Comparison of ENCODE assay signal across 8 cellular contexts in the genomic region with DNA sequence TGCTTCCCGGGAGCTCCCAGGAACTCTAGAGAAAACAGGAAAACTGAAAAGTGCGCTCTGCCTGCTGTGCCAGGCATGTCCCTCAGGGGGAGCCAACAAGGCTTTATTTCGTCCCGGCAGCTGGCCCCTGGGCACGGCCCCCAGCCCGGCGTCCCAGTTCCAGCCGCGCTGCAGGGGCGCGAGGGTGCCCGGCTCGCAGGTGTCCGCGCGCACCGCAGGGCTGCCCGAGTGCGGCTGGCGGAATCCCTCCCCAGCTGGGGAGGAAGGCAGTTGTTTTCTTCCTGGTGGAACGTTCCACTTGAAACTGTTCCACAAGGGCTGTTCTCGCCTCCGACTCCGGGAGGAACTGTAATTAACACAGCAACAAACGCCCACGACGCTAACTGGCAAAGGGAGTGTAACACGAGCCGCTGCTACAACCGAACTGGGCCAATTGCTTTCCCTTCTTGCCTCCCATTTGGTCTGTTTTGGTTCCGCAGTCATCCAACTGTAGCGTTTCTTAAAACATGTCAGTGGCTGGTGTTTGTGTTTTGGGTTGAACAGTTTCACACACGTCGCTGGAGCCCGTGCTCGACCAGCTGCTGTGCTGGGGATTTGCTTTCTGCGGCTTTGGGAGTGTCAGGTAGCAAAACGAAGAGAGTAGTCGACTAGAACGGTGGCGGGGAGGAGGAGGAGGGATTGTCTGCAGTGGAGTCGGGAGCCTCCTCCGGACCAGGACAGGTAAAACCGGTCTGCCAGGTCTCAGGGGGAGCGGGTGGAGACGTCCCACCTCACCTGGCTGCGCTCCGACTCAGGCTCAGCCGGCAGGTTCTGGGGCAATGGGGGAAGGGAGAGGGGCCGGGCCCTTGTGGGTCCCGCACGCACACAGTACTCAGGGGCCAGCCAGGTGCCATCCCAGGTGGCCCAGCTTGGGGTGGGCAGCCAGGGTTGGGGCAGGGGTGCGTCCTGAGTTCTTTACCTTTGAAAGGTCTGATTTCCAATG.
DNase-seq lines count a peak whose midpoint lies in the region; ATAC-seq and TF ChIP-seq lines count a peak whose summit lies in the region.

No MANE protein-coding gene starts in this region.

- H3K27ac ChIP-seq in HCT116 (ENCODE audit: low read depth, low read length) (peak overlapping the region; percentile 87), RWPE2 (ENCODE audit: poor library complexity, severe bottlenecking) (peak overlapping the region; percentile 43), brain microvascular endothelial cell (no peak overlapping the region), iPS DF 6.9 (ENCODE audit: low read length) (no peak overlapping the region)

- H3K9me3 ChIP-seq in HCT116 (ENCODE audit: control insufficient read depth in 1 of 2, insufficient read depth in 1 of 2, low read depth in 1 of 2, low read length in 2 of 2) (no peaks in the 10 kb centered on the region), RWPE2 (ENCODE audit: severe bottlenecking) (no peaks in the 10 kb centered on the region), iPS DF 6.9 (ENCODE audit: control insufficient read depth, insufficient read depth, low read length) (no peaks in the 10 kb centered on the region)

- H3K4me3 ChIP-seq in HCT116 (replicated peaks in 1 of 2; ENCODE audit: low read depth in 1 of 2, low read length in 2 of 2), result peak overlapping the region; percentile 60 to 74
- peak overlapping the region; percentile 45 for H3K4me3 ChIP-seq in RWPE2 (ENCODE audit: severe bottlenecking)
- H3K4me3 ChIP-seq in brain microvascular endothelial cell (ENCODE audit: low read depth, low read length), result peak overlapping the region; percentile 56
- peak overlapping the region; percentile 74; the same call in 1 of the 2 replicates for H3K4me3 ChIP-seq in iPS DF 6.9 (ENCODE audit: low read length)

- peak; percentile 71 for TF ChIP-seq RAD21 in HCT116 (IDR thresholded peaks at IDR 0.05; ENCODE audit: low read depth)

- no TSS peak for BruUV-seq in HCT116 (replicated peaks; lab: Mats Ljungman, UMichigan)

- DNase-seq in Right ventricle myocardium inferior (ENCODE audit: missing footprints), result peak; percentile 73
- DNase-seq in cardiac septum (ENCODE audit: low spot score), result no peak
- peak; percentile 76 for DNase-seq in HCT116 (ENCODE audit: low read depth, low spot score)
- DNase-seq in LoVo (ENCODE audit: low spot score), result peak; percentile 88
- DNase-seq in RWPE2 (ENCODE audit: low spot score), result peak; percentile 95
- DNase-seq in brain microvascular endothelial cell, result peak; percentile 28
- DNase-seq in iPS DF 6.9 (ENCODE audit: low read depth, low spot score), result peak; percentile 91
- peak; percentile 69 for DNase-seq in renal cortical epithelial cell (ENCODE audit: low read depth)

- in situ Hi-C loops in brain microvascular endothelial cell (cut with HindIII; ENCODE audit: low pct_ligation_motif_present, low sequenced_read_pairs), result no loop called here

- intact Hi-C loops in Right ventricle myocardium inferior (cut with DNase I) (loop anchor here (5.0 kb wide), 1 partner anchor 132 kb away; a partner anchor contains a TSS), cardiac septum (cut with DNase I) (loop anchor here (5.0 kb wide), 2 partner anchors 127 to 257 kb away; no protein-coding TSS in a partner anchor), HCT116 (cut with micrococcal nuclease) (loop anchor here (2.0 to 5.0 kb wide), 2 partner anchors 132 to 202 kb away; a partner anchor contains a TSS)

- no peaks in the 10 kb centered on the region for H3K36me3 ChIP-seq in HCT116 (ENCODE audit: control insufficient read depth in 1 of 2, insufficient read depth in 2 of 2, low read length in 2 of 2)
- H3K36me3 ChIP-seq in RWPE2 (ENCODE audit: low read depth), result no peaks in the 10 kb centered on the region
- no peaks in the 10 kb centered on the region for H3K36me3 ChIP-seq in brain microvascular endothelial cell (replicated peaks)
- H3K36me3 ChIP-seq in iPS DF 6.9 (ENCODE audit: control insufficient read depth, insufficient read depth, low read length), result no peaks in the 10 kb centered on the region

- no peak for TF ChIP-seq POLR2A in HCT116 (IDR thresholded peaks at IDR 0.05; ENCODE audit: borderline replicate concordance, extremely low read depth, insufficient read depth, insufficient read length)

- no peaks in the 10 kb centered on the region for H3K9me2 ChIP-seq in HCT116 (ENCODE audit: insufficient read depth)

- H4K20me1 ChIP-seq in HCT116 (ENCODE audit: insufficient read depth), result no peaks in the 10 kb centered on the region

- RAD21 ChIA-PET in HCT116 (lab: Charles Lee; ENCODE audit: low non-redundant PET in 1 of 2, low total read pairs in 2 of 2, uncharacterized antibody in 2 of 2, unreplicated experiment in 2 of 2), result interaction anchor here in 1 of 2 experiments (0.6 kb wide), 1 partner anchor 50 kb away, joined by 5 read pairs; no protein-coding TSS in a partner anchor

- peak overlapping the region; percentile 99 for H3K4me2 ChIP-seq in HCT116 (ENCODE audit: low read length)

- H3K27me3 ChIP-seq in HCT116 (ENCODE audit: insufficient read depth, low read length) (no peaks in the 10 kb centered on the region), RWPE2 (ENCODE audit: insufficient read depth, poor library complexity, severe bottlenecking) (no peaks in the 10 kb centered on the region), brain microvascular endothelial cell (replicated peaks) (peaks cover 9% of the 10 kb centered on the region), iPS DF 6.9 (ENCODE audit: control insufficient read depth, insufficient read depth, low read length) (no peaks in the 10 kb centered on the region)

- peaks cover 13 to 24% of the 10 kb centered on the region in 2 experiments for H3K4me1 ChIP-seq in HCT116 (ENCODE audit: control insufficient read depth in 1 of 2, insufficient read depth in 2 of 2, low read length in 2 of 2)
- H3K4me1 ChIP-seq in RWPE2 (ENCODE audit: insufficient read depth, poor library complexity, severe bottlenecking), result peaks cover 10% of the 10 kb centered on the region
- peaks cover 1% of the 10 kb centered on the region; the same call in 1 of the 2 replicates for H3K4me1 ChIP-seq in iPS DF 6.9 (ENCODE audit: control insufficient read depth, insufficient read depth, low read length)

- POLR2A ChIA-PET in HCT116 (lab: Charles Lee), result interaction anchor here (1.1 to 1.4 kb wide), 2 partner anchors 16 to 20 kb away, joined by 3 read pairs; no protein-coding TSS in a partner anchor

- CTCF ChIA-PET in HCT116 (lab: Charles Lee), result interaction anchor here (0.6 to 2.8 kb wide), 11 partner anchors 9 to 260 kb away, joined by 3 to 20 read pairs (median 3); a partner anchor contains a TSS

- ATAC-seq in Right ventricle myocardium inferior (peak; percentile 81), HCT116 (peak; percentile 80), RWPE2 (ENCODE audit: low read depth) (peak; percentile 87)

- H3K79me2 ChIP-seq in HCT116 (ENCODE audit: insufficient read depth, low read length), result no peaks in the 10 kb centered on the region

- no CpG with 5 or more reads among the region's 53 CpGs for WGBS in iPS DF 6.9 (ENCODE audit: insufficient coverage, insufficient read length)

- H3K9ac ChIP-seq in HCT116 (ENCODE audit: low read length), result peak overlapping the region; percentile 54

- peak; percentile 73 to 77 (median 73) for TF ChIP-seq CTCF in HCT116 (IDR thresholded peaks at IDR 0.05 in 2 of 3, conservative IDR thresholded peaks at IDR 0.05 in 1 of 3; ENCODE audit: borderline replicate concordance in 1 of 3, insufficient read depth in 1 of 3, low read depth in 2 of 3, low read length in 2 of 3)
- peak; percentile 91 for TF ChIP-seq CTCF in RWPE2 (IDR thresholded peaks at IDR 0.05; ENCODE audit: poor library complexity, severe bottlenecking)
- TF ChIP-seq CTCF in brain microvascular endothelial cell (IDR thresholded peaks at IDR 0.05; ENCODE audit: low read depth, low read length, missing control alignments), result peak; percentile 79

- H2AFZ ChIP-seq in HCT116 (ENCODE audit: low read depth, low read length, poor library complexity, severe bottlenecking), result peak overlapping the region; percentile 94

TF ChIP-seq in HCT116, 20 proteins besides CTCF, POLR2A, EP300 and RAD21 (continues in another document):
- TF ChIP-seq SP1 (IDR thresholded peaks at IDR 0.05; ENCODE audit: low read depth) (peak; percentile 89), FOSL1 (IDR thresholded peaks at IDR 0.05; ENCODE audit: low read depth) (no peak), EGR1 (IDR thresholded peaks at IDR 0.05; ENCODE audit: low read depth) (peak; percentile 47; the same call in 1 of the 2 replicates), SRF (IDR thresholded peaks at IDR 0.05; ENCODE audit: low read depth) (0 out of 2 replicates have a peak, but pooled peaks have one; percentile 26), POLR2AphosphoS5 (IDR thresholded peaks at IDR 0.05; ENCODE audit: low read depth, low read length) (peak; percentile 52), YY1 (IDR thresholded peaks at IDR 0.05; ENCODE audit: extremely low read depth, insufficient replicate concordance, low read depth, low read length) (peak; percentile 48)
- TF ChIP-seq, protein P1, sequence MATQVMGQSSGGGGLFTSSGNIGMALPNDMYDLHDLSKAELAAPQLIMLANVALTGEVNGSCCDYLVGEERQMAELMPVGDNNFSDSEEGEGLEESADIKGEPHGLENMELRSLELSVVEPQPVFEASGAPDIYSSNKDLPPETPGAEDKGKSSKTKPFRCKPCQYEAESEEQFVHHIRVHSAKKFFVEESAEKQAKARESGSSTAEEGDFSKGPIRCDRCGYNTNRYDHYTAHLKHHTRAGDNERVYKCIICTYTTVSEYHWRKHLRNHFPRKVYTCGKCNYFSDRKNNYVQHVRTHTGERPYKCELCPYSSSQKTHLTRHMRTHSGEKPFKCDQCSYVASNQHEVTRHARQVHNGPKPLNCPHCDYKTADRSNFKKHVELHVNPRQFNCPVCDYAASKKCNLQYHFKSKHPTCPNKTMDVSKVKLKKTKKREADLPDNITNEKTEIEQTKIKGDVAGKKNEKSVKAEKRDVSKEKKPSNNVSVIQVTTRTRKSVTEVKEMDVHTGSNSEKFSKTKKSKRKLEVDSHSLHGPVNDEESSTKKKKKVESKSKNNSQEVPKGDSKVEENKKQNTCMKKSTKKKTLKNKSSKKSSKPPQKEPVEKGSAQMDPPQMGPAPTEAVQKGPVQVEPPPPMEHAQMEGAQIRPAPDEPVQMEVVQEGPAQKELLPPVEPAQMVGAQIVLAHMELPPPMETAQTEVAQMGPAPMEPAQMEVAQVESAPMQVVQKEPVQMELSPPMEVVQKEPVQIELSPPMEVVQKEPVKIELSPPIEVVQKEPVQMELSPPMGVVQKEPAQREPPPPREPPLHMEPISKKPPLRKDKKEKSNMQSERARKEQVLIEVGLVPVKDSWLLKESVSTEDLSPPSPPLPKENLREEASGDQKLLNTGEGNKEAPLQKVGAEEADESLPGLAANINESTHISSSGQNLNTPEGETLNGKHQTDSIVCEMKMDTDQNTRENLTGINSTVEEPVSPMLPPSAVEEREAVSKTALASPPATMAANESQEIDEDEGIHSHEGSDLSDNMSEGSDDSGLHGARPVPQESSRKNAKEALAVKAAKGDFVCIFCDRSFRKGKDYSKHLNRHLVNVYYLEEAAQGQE (IDR thresholded peaks at IDR 0.05; ENCODE audit: low read depth), result no peak

Comparison
In these comparisons a context has a peak if more than half of its experiments do, and no peak if none do; other contexts are left out.
1. H3K27ac ChIP-seq: peak in HCT116 (single experiment) and RWPE2 (single experiment); none in brain microvascular endothelial cell (single experiment) and iPS DF 6.9 (single experiment).
2. Peak in every context shown above with its lines, with median percentiles within 50 percentile points of each other: ATAC-seq, H3K4me3 ChIP-seq and CTCF ChIP-seq.